In the genomic region with DNA sequence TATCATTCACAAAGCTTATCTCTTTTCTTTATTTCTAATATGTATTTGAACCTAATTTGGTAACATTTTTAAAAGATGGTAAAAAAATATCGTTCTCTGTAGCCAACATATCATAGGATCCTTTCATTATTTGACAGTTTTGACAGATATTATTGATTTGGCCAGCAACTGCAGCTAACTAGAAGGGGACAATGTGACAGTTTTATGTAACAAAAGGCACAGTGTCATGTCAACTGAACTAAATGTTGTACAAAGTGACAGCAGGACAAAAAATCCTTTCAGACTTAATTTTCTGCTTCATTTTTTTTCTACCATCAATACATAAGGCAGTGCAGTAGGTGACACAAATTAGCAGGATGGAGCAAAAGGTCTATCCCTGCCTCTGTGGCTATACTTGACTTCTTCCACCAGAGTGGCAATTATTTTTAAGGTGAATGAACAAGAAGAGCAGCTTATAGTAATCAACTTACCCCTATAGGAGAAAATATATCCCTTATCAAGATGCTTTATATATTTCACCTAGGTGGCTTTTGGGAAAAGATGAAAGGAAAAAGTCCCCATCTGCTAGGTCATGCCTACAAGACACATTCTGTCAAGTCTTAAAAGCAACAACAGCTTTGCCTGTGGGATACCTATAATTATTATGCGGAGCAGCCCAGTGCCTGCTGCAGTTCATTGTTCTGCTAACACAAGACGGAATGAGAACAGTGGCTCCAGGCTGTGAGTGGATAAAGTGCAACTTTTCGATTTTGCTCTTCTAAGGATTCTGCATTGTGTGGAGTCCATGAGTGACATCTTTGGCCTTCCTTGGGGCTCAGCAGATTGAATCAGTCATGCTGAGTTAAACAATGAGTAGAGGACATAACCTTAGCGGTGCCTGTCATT, we compare ENCODE assay signal across 14 cellular contexts.
DNase-seq lines count a peak whose midpoint lies in the region; ATAC-seq, FAIRE-seq and TF ChIP-seq lines count a peak whose summit lies in the region.
"Had no signal": no experiment of that assay in that cellular context is flagged by ENCODE, and none has a peak within 500 bp of the region (broad histone marks: within the 10 kb centered on the region; RNA-seq: fewer than 3 reads in every experiment).

No MANE protein-coding gene starts in this region.

- DNase-seq in NCI-H748 (lab: John Stamatoyannopoulos, UW; ENCODE audit: unreplicated experiment) = peak; percentile 49
- DNase-seq in NCI-H748 treated with DMSO at 0.1 percent for 48 hours (lab: John Stamatoyannopoulos, UW) = no peak
- DNase-seq in NCI-H69 (lab: John Stamatoyannopoulos, UW) = peak; percentile 97
- peak; percentile 4 for DNase-seq in iPS DF 6.9 (ENCODE audit: low read depth, low spot score)
- peak; percentile 78 for DNase-seq in retina
- DNase-seq in activated CD4-positive, alpha-beta T cell treated with anti-CD3 and anti-CD28 coated beads for 1 hour = no peak
- no peak for DNase-seq in D721Med (ENCODE audit: insufficient read length, low spot score)
- DNase-seq: Karpas-422, NCI-H1436, NCI-H524 had no signal

- no peaks in the 10 kb centered on the region for H3K4me1 ChIP-seq in iPS DF 6.9 (ENCODE audit: control insufficient read depth, insufficient read depth, low read length)
- H3K4me1 ChIP-seq: HAP-1 had no signal

- no CpG with 5 or more reads among the region's 5 CpGs for WGBS in iPS DF 6.9 (ENCODE audit: insufficient coverage, insufficient read length)

- no peak overlapping the region for H3K4me3 ChIP-seq in iPS DF 6.9 (ENCODE audit: low read length)
- H3K4me3 ChIP-seq: HAP-1 had no signal

- no peak overlapping the region for H3K27ac ChIP-seq in iPS DF 6.9 (ENCODE audit: low read length)
- H3K27ac ChIP-seq: RWPE1 had no signal

- no peak for TF ChIP-seq CTCF in D721Med (IDR thresholded peaks at IDR 0.05; ENCODE audit: insufficient read depth, missing control alignments)

- no peaks in the 10 kb centered on the region for H3K27me3 ChIP-seq in iPS DF 6.9 (ENCODE audit: control insufficient read depth, insufficient read depth, low read length)

- H3K9me3 ChIP-seq in iPS DF 6.9 (ENCODE audit: control insufficient read depth, insufficient read depth, low read length) = no peaks in the 10 kb centered on the region
- H3K9me3 ChIP-seq: HAP-1 had no signal

- FAIRE-seq in D721Med (lab: Jason Lieb, UNC) = no peak
- FAIRE-seq: A204.1 had no signal

- no peaks in the 10 kb centered on the region for H3K36me3 ChIP-seq in iPS DF 6.9 (ENCODE audit: control insufficient read depth, insufficient read depth, low read length)
- H3K36me3 ChIP-seq: HAP-1 had no signal

- ATAC-seq in esophagus mucosa = no peak

Comparison
In these comparisons a context has a peak if more than half of its experiments do, and no peak if none do; other contexts are left out.
1. DNase-seq: peak in NCI-H748 (single experiment), NCI-H69 (single experiment), iPS DF 6.9 (single experiment) and retina (single experiment); none in NCI-H748 treated with DMSO at 0.1 percent for 48 hours (single experiment), activated CD4-positive, alpha-beta T cell treated with anti-CD3 and anti-CD28 coated beads for 1 hour (single experiment) and D721Med (single experiment).